ENCODE assay signal across 18 cellular contexts in genomic region chrX:29470029-29470428, GRCh38.
DNase-seq lines count a peak whose midpoint lies in the region; ATAC-seq, FAIRE-seq and TF ChIP-seq lines count a peak whose summit lies in the region.
"Had no signal": no experiment of that assay in that cellular context is flagged by ENCODE, and none has a peak within 500 bp of the region (broad histone marks: within the 10 kb centered on the region; RNA-seq: fewer than 3 reads in every experiment).

No MANE protein-coding gene starts in this region.

- H3K9me3 ChIP-seq in HepG2 (ENCODE audit: low read length) = no peaks in the 10 kb centered on the region
- H3K9me3 ChIP-seq in right lobe of liver = no peaks in the 10 kb centered on the region
- no peaks in the 10 kb centered on the region for H3K9me3 ChIP-seq in adipocyte (ENCODE audit: control insufficient read depth, low read length)
- no peaks in the 10 kb centered on the region for H3K9me3 ChIP-seq in endodermal cell (ENCODE audit: control insufficient read depth, low read length)
- H3K9me3 ChIP-seq: heart left ventricle had no signal

- no peaks in the 10 kb centered on the region for H4K20me1 ChIP-seq in HepG2 (ENCODE audit: insufficient read depth, low read length)

- TF ChIP-seq CTCF in HepG2 (CRISPR knock-in tag; IDR thresholded peaks at IDR 0.05) = no peak
- TF ChIP-seq CTCF in right lobe of liver (IDR thresholded peaks at IDR 0.05) = no peak
- TF ChIP-seq CTCF in fibroblast of pulmonary artery (IDR thresholded peaks at IDR 0.05; ENCODE audit: low read length, missing control alignments) = no peak
- TF ChIP-seq CTCF in endodermal cell (conservative IDR thresholded peaks at IDR 0.05) = no peak
- no peak for TF ChIP-seq CTCF in GM13977 (IDR thresholded peaks at IDR 0.05; ENCODE audit: extremely low read depth, insufficient read depth, missing control alignments)

- no peak overlapping the region for H3K4me2 ChIP-seq in HepG2 (ENCODE audit: low read depth, low read length)

- no peaks in the 10 kb centered on the region for H3K36me3 Mint-ChIP-seq in activated naive CD4-positive, alpha-beta T cell treated with anti-CD3 and anti-CD28 coated beads for 36 hours (ENCODE audit: low read depth)
- H3K36me3 Mint-ChIP-seq in endodermal cell (ENCODE audit: low read depth) = no peaks in the 10 kb centered on the region
- H3K36me3 Mint-ChIP-seq: CD4-positive, CD25-positive, alpha-beta regulatory T cell; type B pancreatic cell had no signal

- no peak for TF ChIP-seq POLR2A in HepG2 (IDR thresholded peaks at IDR 0.05; ENCODE audit: insufficient read depth in 1 of 2, low read depth in 2 of 2, low read length in 2 of 2)
- no peak for TF ChIP-seq POLR2A in right lobe of liver (IDR thresholded peaks at IDR 0.05)

- CTCF ChIA-PET in HepG2 (lab: Yijun Ruan, JAX; ENCODE audit: low intra/inter-chr PET ratio, low total read pairs) = no interaction called here
- CTCF ChIA-PET in activated naive CD4-positive, alpha-beta T cell treated with anti-CD3 and anti-CD28 coated beads for 36 hours (lab: Charles Lee) = interaction anchor here (2.2 kb wide), 1 partner anchor 9 kb away, joined by 4 read pairs; no protein-coding TSS in a partner anchor

- H3K27ac Mint-ChIP-seq in activated naive CD4-positive, alpha-beta T cell treated with anti-CD3 and anti-CD28 coated beads for 36 hours = no peak overlapping the region
- H3K27ac Mint-ChIP-seq in endodermal cell = no peak overlapping the region
- H3K27ac Mint-ChIP-seq: activated T-helper 17 cell treated with anti-CD3 and anti-CD28 coated beads, Interleukin-2, amount 50 U/mL, for 72 hours; CD4-positive, CD25-positive, alpha-beta regulatory T cell; stimulated activated naive CD8-positive, alpha-beta T cell treated with anti-CD3 and anti-CD28 coated beads, Interleukin-15, Interleukin-2, amounts not matched to agents 100 ng/mL and 50 ng/mL, for 24 hours; type B pancreatic cell had no signal

- TF ChIP-seq EP300 in HepG2 (IDR thresholded peaks at IDR 0.05; ENCODE audit: low read depth in 2 of 2, low read length in 2 of 2) (no peak), HepG2 (CRISPR knock-in tag; IDR thresholded peaks at IDR 0.05; ENCODE audit: borderline replicate concordance) (no peak)

- no peak for DNase-seq in HepG2 (ENCODE audit: low spot score)
- no peak for DNase-seq in right lobe of liver
- DNase-seq in adipocyte (ENCODE audit: low read depth) = peak; percentile 88
- peak; percentile 80 for DNase-seq in fibroblast of pulmonary artery (ENCODE audit: low read depth)
- DNase-seq in activated naive CD4-positive, alpha-beta T cell treated with anti-CD3 and anti-CD28 coated beads for 36 hours = no peak
- DNase-seq in endodermal cell = no peak
- no peak for DNase-seq in NCI-H526 treated with DMSO at 0.1 percent for 48 hours (lab: John Stamatoyannopoulos, UW)
- DNase-seq in GM13977 (ENCODE audit: low spot score) = no peak
- DNase-seq: CD4-positive, CD25-positive, alpha-beta regulatory T cell; DMS79; heart left ventricle; NCI-H510A; retina; SIG-M5 had no signal

- H3K4me3 ChIP-seq in HepG2 (replicated peaks in 1 of 3; ENCODE audit: insufficient read depth in 1 of 3, low read depth in 2 of 3, low read length in 3 of 3) (no peak overlapping the region), right lobe of liver (no peak overlapping the region), adipocyte (ENCODE audit: low read length) (no peak overlapping the region), fibroblast of pulmonary artery (replicated peaks; ENCODE audit: low read depth, low read length) (no peak overlapping the region), endodermal cell (ENCODE audit: low read length) (no peak overlapping the region)
- H3K4me3 ChIP-seq: heart left ventricle had no signal

- H3K27me3 Mint-ChIP-seq in activated naive CD4-positive, alpha-beta T cell treated with anti-CD3 and anti-CD28 coated beads for 36 hours (ENCODE audit: low read depth) = no peaks in the 10 kb centered on the region
- no peaks in the 10 kb centered on the region for H3K27me3 Mint-ChIP-seq in endodermal cell (ENCODE audit: insufficient read depth)
- H3K27me3 Mint-ChIP-seq: activated T-helper 17 cell treated with anti-CD3 and anti-CD28 coated beads, Interleukin-2, amount 50 U/mL, for 72 hours; CD4-positive, CD25-positive, alpha-beta regulatory T cell; stimulated activated naive CD8-positive, alpha-beta T cell treated with anti-CD3 and anti-CD28 coated beads, Interleukin-15, Interleukin-2, amounts not matched to agents 100 ng/mL and 50 ng/mL, for 24 hours; type B pancreatic cell had no signal

- H3K4me3 Mint-ChIP-seq in activated naive CD4-positive, alpha-beta T cell treated with anti-CD3 and anti-CD28 coated beads for 36 hours = no peak overlapping the region
- H3K4me3 Mint-ChIP-seq in endodermal cell = no peak overlapping the region
- H3K4me3 Mint-ChIP-seq: activated T-helper 17 cell treated with anti-CD3 and anti-CD28 coated beads, Interleukin-2, amount 50 U/mL, for 72 hours; CD4-positive, CD25-positive, alpha-beta regulatory T cell; neural crest cell; stimulated activated naive CD8-positive, alpha-beta T cell treated with anti-CD3 and anti-CD28 coated beads, Interleukin-15, Interleukin-2, amounts not matched to agents 100 ng/mL and 50 ng/mL, for 24 hours; type B pancreatic cell had no signal

- H3K27me3 ChIP-seq in HepG2 (ENCODE audit: control insufficient read depth in 1 of 2, insufficient read depth in 2 of 2, low read length in 2 of 2) (no peaks in the 10 kb centered on the region), right lobe of liver (no peaks in the 10 kb centered on the region), adipocyte (replicated peaks; ENCODE audit: control insufficient read depth, insufficient read depth, low read length) (no peaks in the 10 kb centered on the region), endodermal cell (ENCODE audit: control insufficient read depth, insufficient read depth, low read length, poor library complexity, severe bottlenecking) (no peaks in the 10 kb centered on the region)
- H3K27me3 ChIP-seq: heart left ventricle had no signal

- in situ Hi-C loops in HepG2 (cut with HindIII; ENCODE audit: extremely low pct_ligation_motif_present, low pct_unique_long_range_greater_than_20kb) (no loop called here), GM13977 (cut with MboI; ENCODE audit: low pct_unique_long_range_greater_than_20kb, low sequenced_read_pairs, unreplicated experiment) (no loop called here)

- no peak overlapping the region for H3K27ac ChIP-seq in HepG2 (ENCODE audit: extremely low read length, insufficient read depth, low read length)
- H3K27ac ChIP-seq in right lobe of liver = no peak overlapping the region
- no peak overlapping the region for H3K27ac ChIP-seq in endodermal cell (ENCODE audit: low read depth, low read length)
- H3K27ac ChIP-seq: heart left ventricle had no signal

- no peaks in the 10 kb centered on the region for H3K4me1 Mint-ChIP-seq in activated naive CD4-positive, alpha-beta T cell treated with anti-CD3 and anti-CD28 coated beads for 36 hours (ENCODE audit: low read depth)
- no peaks in the 10 kb centered on the region for H3K4me1 Mint-ChIP-seq in endodermal cell
- H3K4me1 Mint-ChIP-seq: activated T-helper 17 cell treated with anti-CD3 and anti-CD28 coated beads, Interleukin-2, amount 50 U/mL, for 72 hours; CD4-positive, CD25-positive, alpha-beta regulatory T cell; neural crest cell had no signal

- 0% methylated on average over 1 of the region's 1 CpG for WGBS in HepG2 (ENCODE audit: low lambda C conversion rate)
- WGBS in right lobe of liver (ENCODE audit: insufficient coverage, low coverage, low lambda C conversion rate, missing lambda C conversion rate) = 27% methylated on average over 1 of the region's 1 CpG
- WGBS in endodermal cell (ENCODE audit: insufficient coverage in 1 of 2, insufficient read length in 1 of 2), 2 experiments = 86% methylated on average over 1 of the region's 1 CpG; no CpG with 5 or more reads in 1 of the 2 experiments

- no peaks in the 10 kb centered on the region for H3K79me2 ChIP-seq in HepG2 (ENCODE audit: insufficient read depth, low read length)

- no peak for ATAC-seq in HepG2
- no peak for ATAC-seq in right lobe of liver
- ATAC-seq: activated T-helper 17 cell treated with anti-CD3 and anti-CD28 coated beads, Interleukin-2, amount 50 U/mL, for 72 hours; heart left ventricle had no signal

- H3K9ac ChIP-seq in HepG2 (ENCODE audit: insufficient read depth, low read depth, low read length) (no peak overlapping the region), adipocyte (ENCODE audit: low read length) (no peak overlapping the region), endodermal cell (ENCODE audit: extremely low read depth, low read length, poor library complexity, severe bottlenecking) (no peak overlapping the region)

- intact Hi-C loops in HepG2 (cut with micrococcal nuclease; ENCODE audit: unreplicated experiment) (no loop called here), right lobe of liver (cut with DNase I) (no loop called here)
- intact Hi-C loops in activated naive CD4-positive, alpha-beta T cell treated with anti-CD3 and anti-CD28 coated beads for 36 hours (cut with micrococcal nuclease) = no loop called here

- TF ChIP-seq RAD21 in HepG2 (CRISPR knock-in tag; IDR thresholded peaks at IDR 0.05) = no peak

- FAIRE-seq in HepG2 (lab: Jason Lieb, UNC) = no peak

- H3K4me1 ChIP-seq in HepG2 (ENCODE audit: insufficient read depth, low read length) (no peaks in the 10 kb centered on the region), right lobe of liver (no peaks in the 10 kb centered on the region), adipocyte (ENCODE audit: control insufficient read depth, insufficient read depth, low read length) (peaks cover 10% of the 10 kb centered on the region), endodermal cell (ENCODE audit: control insufficient read depth, insufficient read depth, low read length) (no peaks in the 10 kb centered on the region)
- H3K4me1 ChIP-seq: heart left ventricle had no signal

- POLR2A ChIA-PET in HepG2 (lab: Yijun Ruan, JAX) = no interaction called here

- BruUV-seq in HepG2 (replicated peaks; lab: Mats Ljungman, UMichigan) = no TSS peak

- H3K9me3 Mint-ChIP-seq in activated naive CD4-positive, alpha-beta T cell treated with anti-CD3 and anti-CD28 coated beads for 36 hours = peaks cover 4% of the 10 kb centered on the region
- no peaks in the 10 kb centered on the region for H3K9me3 Mint-ChIP-seq in endodermal cell
- H3K9me3 Mint-ChIP-seq: neural crest cell; stimulated activated naive CD8-positive, alpha-beta T cell treated with anti-CD3 and anti-CD28 coated beads, Interleukin-15, Interleukin-2, amounts not matched to agents 100 ng/mL and 50 ng/mL, for 24 hours; type B pancreatic cell had no signal

- H3K36me3 ChIP-seq in HepG2 (replicated peaks in 1 of 2; ENCODE audit: control insufficient read depth in 1 of 2, insufficient read depth in 2 of 2, low read length in 2 of 2) (no peaks in the 10 kb centered on the region), right lobe of liver (no peaks in the 10 kb centered on the region), adipocyte (ENCODE audit: control insufficient read depth, insufficient read depth, low read length, severe bottlenecking) (no peaks in the 10 kb centered on the region), endodermal cell (ENCODE audit: control insufficient read depth, insufficient read depth, low read length) (no peaks in the 10 kb centered on the region)
- H3K36me3 ChIP-seq: heart left ventricle had no signal

- H2AFZ ChIP-seq in HepG2 (ENCODE audit: low read length) = no peak overlapping the region

TF ChIP-seq in HepG2, 621 proteins besides CTCF, POLR2A, EP300 and RAD21 (continues in another document):
- TF ChIP-seq ZFP36L1 (CRISPR knock-in tag; IDR thresholded peaks at IDR 0.05) = no peak
- TF ChIP-seq ZNF235 (CRISPR knock-in tag; IDR thresholded peaks at IDR 0.05; ENCODE audit: borderline replicate concordance) = no peak

Comparison
In these comparisons a context has a peak if more than half of its experiments do, and no peak if none do; other contexts are left out.
1. DNase-seq: peak in adipocyte (single experiment) and fibroblast of pulmonary artery (single experiment); none in HepG2 (single experiment), right lobe of liver (0 of 3), activated naive CD4-positive, alpha-beta T cell treated with anti-CD3 and anti-CD28 coated beads for 36 hours (single experiment), endodermal cell (single experiment), NCI-H526 treated with DMSO at 0.1 percent for 48 hours (single experiment) and GM13977 (single experiment).